29 cellular contexts compared by ENCODE assay signal in the genomic region with DNA sequence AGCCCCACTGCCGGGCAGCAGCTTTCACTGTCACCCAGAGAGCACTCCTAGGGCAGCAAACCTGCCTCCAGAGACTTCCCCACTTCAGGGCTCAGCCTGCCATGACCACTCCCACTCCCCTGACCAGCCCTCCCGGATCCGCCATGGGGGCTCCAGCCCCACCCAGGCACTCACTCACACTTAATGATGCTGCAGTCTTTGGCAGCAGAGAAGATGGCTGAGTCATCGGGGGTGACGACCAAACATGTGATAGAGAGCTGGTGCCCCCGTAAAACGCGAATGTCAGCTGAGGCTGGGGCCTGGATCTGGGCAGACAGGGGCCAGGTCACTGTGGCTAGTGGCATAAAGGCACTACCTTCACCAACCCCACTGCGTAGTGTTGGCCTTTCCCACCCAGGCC. TPM values are rescaled to one million over a fixed set of nuclear protein-coding genes. Genes with fewer than 3 reads are reported as not detected.
DNase-seq lines count a peak whose midpoint lies in the region; ATAC-seq and TF ChIP-seq lines count a peak whose summit lies in the region.
"Had no signal": no experiment of that assay in that cellular context is flagged by ENCODE, and none has a peak within 500 bp of the region (broad histone marks: within the 10 kb centered on the region; RNA-seq: fewer than 3 reads in every experiment).

No MANE protein-coding gene starts in this region.

- no peak overlapping the region for H3K4me2 ChIP-seq in PC-3 (ENCODE audit: low read length)

- peaks cover 40% of the 10 kb centered on the region for H3K79me2 ChIP-seq in PC-3 (ENCODE audit: low read length)

- peak; percentile 20 for DNase-seq in GM13976 (ENCODE audit: low spot score)
- DNase-seq in PC-3, result peak; percentile 30
- DNase-seq in fibroblast of mammary gland (ENCODE audit: low read depth), result peak; percentile 72
- peak; percentile 3 for DNase-seq in stromal cell of bone marrow (ENCODE audit: low read depth)
- DNase-seq in cerebellar cortex (ENCODE audit: low spot score), result no peak
- no peak for DNase-seq in activated CD4-positive, alpha-beta T cell treated with anti-CD3 and anti-CD28 coated beads for 4 hours
- DNase-seq in foreskin melanocyte, result no peak
- DNase-seq: activated CD4-positive, alpha-beta T cell treated with anti-CD3 and anti-CD28 coated beads for 1 hour; CD4-positive, alpha-beta memory T cell; cerebellar nuclear complex; DMS 273 treated with DMSO at 0.1 percent for 48 hours; GOT3; heart right ventricle; left colon; mesenchymal stem cell; naive B cell; NCI-H1092 treated with DMSO at 0.1 percent for 48 hours; NCI-H187 treated with DMSO at 0.1 percent for 48 hours; NCI-H69; occipital lobe; retina; RPMI8226; stimulated activated naive CD8-positive, alpha-beta T cell treated with anti-CD3 and anti-CD28 coated beads, Interleukin-15, Interleukin-2, amounts not matched to agents 100 U/mL and 50 U/mL, for 24 hours; thyroid gland had no signal

- peaks cover 19% of the 10 kb centered on the region for H3K4me1 ChIP-seq in PC-3 (ENCODE audit: insufficient read depth, low read length)

- no peaks in the 10 kb centered on the region for H3K27me3 ChIP-seq in PC-3 (ENCODE audit: low read length)
- H3K27me3 ChIP-seq: ascending aorta, heart right ventricle, thyroid gland had no signal

- no peaks in the 10 kb centered on the region for H3K9me2 ChIP-seq in PC-3 (replicated peaks; ENCODE audit: low read length)

- H3K4me3 ChIP-seq in PC-3 (ENCODE audit: low read length) (no peak overlapping the region), fibroblast of mammary gland (ENCODE audit: control insufficient read depth, low read depth, low read length) (no peak overlapping the region)
- H3K4me3 ChIP-seq: ascending aorta, heart right ventricle, SK-N-MC, thyroid gland had no signal

- intact Hi-C loops in PC-3 (cut with micrococcal nuclease), result no loop called here

- BruUV-seq in PC-3 (replicated peaks; lab: Mats Ljungman, UMichigan), result no TSS peak

- no peak overlapping the region for H3K27ac ChIP-seq in PC-3 (ENCODE audit: low read length)
- H3K27ac ChIP-seq: ascending aorta, heart right ventricle, HL-60, SK-N-MC, thyroid gland had no signal

- no peaks in the 10 kb centered on the region for H3K9me3 ChIP-seq in PC-3 (ENCODE audit: low read length)
- H3K9me3 ChIP-seq: ascending aorta, heart right ventricle, thyroid gland had no signal

- peaks cover 28% of the 10 kb centered on the region for H4K20me1 ChIP-seq in PC-3 (ENCODE audit: low read length)

- POLR2A ChIA-PET in PC-3 (lab: Charles Lee; ENCODE audit: unreplicated experiment), result no interaction called here

- H3F3A ChIP-seq in PC-3 (ENCODE audit: low read length, unreplicated experiment), result no peaks in the 10 kb centered on the region

- TF ChIP-seq CTCF in GM13976 (IDR thresholded peaks at IDR 0.05; ENCODE audit: borderline replicate concordance, control extremely low read depth, extremely low read depth, insufficient read depth, missing control alignments), result no peak
- no peak for TF ChIP-seq CTCF in PC-3 (conservative IDR thresholded peaks at IDR 0.05; ENCODE audit: low read depth, low read length)
- no peak for TF ChIP-seq CTCF in fibroblast of mammary gland (conservative IDR thresholded peaks at IDR 0.05; ENCODE audit: control insufficient read depth, insufficient read depth, low read depth, low read length)

- ATAC-seq in PC-3, result no peak
- ATAC-seq: activated naive CD4-positive, alpha-beta T cell treated with anti-CD3 and anti-CD28 coated beads, Interleukin-2, amount 50 U/mL, for 72 hours; heart right ventricle; left colon; stimulated activated naive CD8-positive, alpha-beta T cell treated with anti-CD3 and anti-CD28 coated beads, Interleukin-15, Interleukin-2, amounts not matched to agents 100 U/mL and 50 U/mL, for 24 hours had no signal

- in situ Hi-C loops in GM13976 (cut with MboI; ENCODE audit: low sequenced_read_pairs, unreplicated experiment), result no loop called here

- H3K9ac ChIP-seq in PC-3 (ENCODE audit: low read length), result no peak overlapping the region

- no peak overlapping the region for H2AFZ ChIP-seq in PC-3 (ENCODE audit: low read length)

- CTCF ChIA-PET in PC-3 (lab: Charles Lee), result no interaction called here

- H3K36me3 ChIP-seq in PC-3 (ENCODE audit: low read depth, low read length), result peaks cover 59% of the 10 kb centered on the region

RNA-seq across cellular contexts. Expression of gene RRP9, which starts 4.7 kb away (rescaled TPM):
- 95.0 and 112 TPM in 2 replicates for total RNA-seq in PC-3 (2014; rRNA removed)

RNA-seq across cellular contexts. Expression of gene PARP3, which starts 5.1 kb away (rescaled TPM):
- total RNA-seq in PC-3 (2014; rRNA removed), result 19.3 and 30.5 TPM in 2 replicates

RNA-seq across cellular contexts. Expression of gene GPR62, which starts 18.2 kb away (rescaled TPM):
- not detected in 2 replicates for total RNA-seq in PC-3 (2014; rRNA removed)
- total RNA-seq: activated naive CD4-positive, alpha-beta T cell treated with anti-CD3 and anti-CD28 coated beads, Interleukin-2, amount 50 U/mL, for 72 hours; activated T-helper 1 cell treated with anti-CD3 and anti-CD28 coated beads, Interleukin-12 subunit alpha, Interleukin-12 subunit beta, Interleukin-2, Interleukin-4 antibody, amounts not matched to agents 30 ng/mL and 10 ng/mL and 1 ng/mL, durations not matched to agents 14 hours and 24 hours and 36 hours; ascending aorta; CD4-positive, alpha-beta memory T cell; left colon had no signal

RNA-seq across cellular contexts. Expression of gene PCBP4, which starts 30.2 kb away (rescaled TPM):
- total RNA-seq in PC-3 (2014; rRNA removed), result 45.8 and 59.1 TPM in 2 replicates

RNA-seq across cellular contexts. Expression of gene IQCF1, which starts 33.9 kb away (rescaled TPM):
- total RNA-seq in PC-3 (2014; rRNA removed), result 0.22 TPM in 1 of 2 replicates, not detected in the other
- total RNA-seq: activated naive CD4-positive, alpha-beta T cell treated with anti-CD3 and anti-CD28 coated beads, Interleukin-2, amount 50 U/mL, for 72 hours; activated T-helper 1 cell treated with anti-CD3 and anti-CD28 coated beads, Interleukin-12 subunit alpha, Interleukin-12 subunit beta, Interleukin-2, Interleukin-4 antibody, amounts not matched to agents 30 ng/mL and 10 ng/mL and 1 ng/mL, durations not matched to agents 14 hours and 24 hours and 36 hours; ascending aorta; CD4-positive, alpha-beta memory T cell; heart right ventricle; left colon; occipital lobe; thyroid gland had no signal

Comparison
In these comparisons a context has a peak if more than half of its experiments do, and no peak if none do; other contexts are left out.
1. DNase-seq: peak in GM13976 (single experiment), PC-3 (single experiment), fibroblast of mammary gland (single experiment) and stromal cell of bone marrow (single experiment); none in cerebellar cortex (single experiment), activated CD4-positive, alpha-beta T cell treated with anti-CD3 and anti-CD28 coated beads for 4 hours (0 of 2) and foreskin melanocyte (single experiment).